Comparison of ENCODE assay signal across 8 cellular contexts in the genomic region with DNA sequence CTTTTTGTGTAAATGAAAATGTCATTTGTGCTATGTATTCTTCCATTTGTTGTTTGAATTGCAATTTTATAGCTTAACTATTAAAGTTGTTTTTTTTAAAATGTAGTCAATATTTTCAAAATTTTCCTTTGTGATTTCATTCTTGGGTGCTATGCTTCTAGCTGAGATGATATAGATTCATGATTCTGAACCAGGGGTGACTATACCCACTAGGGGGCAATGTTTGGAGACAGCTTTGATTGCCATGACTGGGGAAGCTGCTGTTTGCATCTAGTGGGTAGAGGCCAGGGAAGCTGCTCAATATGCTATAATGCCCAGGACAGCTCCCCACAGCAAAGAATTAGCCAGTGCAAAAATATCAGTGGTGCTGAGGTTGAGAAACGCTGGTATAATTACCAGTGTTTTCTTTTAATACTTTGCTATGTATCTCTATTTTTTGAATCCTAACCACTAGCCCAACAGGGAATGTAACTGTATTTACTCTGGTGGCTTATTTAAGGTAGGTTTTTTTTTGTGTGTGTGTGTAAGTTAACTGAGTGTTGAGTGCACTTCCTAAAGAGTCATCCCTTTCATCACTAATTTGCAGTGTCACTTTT.
DNase-seq lines count a peak whose midpoint lies in the region; ATAC-seq and TF ChIP-seq lines count a peak whose summit lies in the region.

No MANE protein-coding gene starts in this region.

- peak; percentile 76 for ATAC-seq in HG02759 (IDR thresholded peaks at IDR 0.05; ENCODE audit: unreplicated experiment)
- no peak for ATAC-seq in GM21737 (IDR thresholded peaks at IDR 0.05; ENCODE audit: unreplicated experiment)

- TF ChIP-seq EP300 in esophagus muscularis mucosa (IDR thresholded peaks at IDR 0.05) = no peak

- no peak for TF ChIP-seq POLR2A in esophagus muscularis mucosa (IDR thresholded peaks at IDR 0.05; ENCODE audit: low read depth)

- H3K79me2 ChIP-seq in neural progenitor cell (ENCODE audit: low read depth) = no peaks in the 10 kb centered on the region

- no peaks in the 10 kb centered on the region for H3K9me3 Mint-ChIP-seq in neural progenitor cell

- H4K20me1 ChIP-seq in neural progenitor cell (ENCODE audit: low read depth) = no peaks in the 10 kb centered on the region

- H3K27me3 ChIP-seq in esophagus muscularis mucosa (no peaks in the 10 kb centered on the region), neural progenitor cell (no peaks in the 10 kb centered on the region)

- no peak overlapping the region for H3K9ac ChIP-seq in neural progenitor cell

- H3K27ac ChIP-seq in esophagus muscularis mucosa (replicated peaks in 1 of 4) = no peak overlapping the region
- no peak overlapping the region for H3K27ac ChIP-seq in neural progenitor cell

- peaks cover 0 to 4% (median 0%) of the 10 kb centered on the region in 4 donors for H3K4me1 ChIP-seq in esophagus muscularis mucosa
- no peaks in the 10 kb centered on the region for H3K4me1 ChIP-seq in neural progenitor cell

- H3K4me1 Mint-ChIP-seq in neural progenitor cell = no peaks in the 10 kb centered on the region

- intact Hi-C loops in esophagus muscularis mucosa (cut with DNase I) = loop anchor here (2.0 to 10.0 kb wide), 2 partner anchors 181 to 195 kb away; a partner anchor contains a TSS

- H3K27me3 Mint-ChIP-seq in neural progenitor cell (ENCODE audit: insufficient read depth, low read depth) = no peaks in the 10 kb centered on the region

- H3K36me3 ChIP-seq in esophagus muscularis mucosa (peaks cover 0 to 21% (median 15%) of the 10 kb centered on the region in 4 donors), neural progenitor cell (no peaks in the 10 kb centered on the region)

- H3K9me3 ChIP-seq in esophagus muscularis mucosa (no peaks in the 10 kb centered on the region), neural progenitor cell (ENCODE audit: low read depth) (no peaks in the 10 kb centered on the region)

- no peaks in the 10 kb centered on the region for H3F3A ChIP-seq in neural progenitor cell (ENCODE audit: low read depth)

- TF ChIP-seq CTCF in esophagus muscularis mucosa (IDR thresholded peaks at IDR 0.05) (peak; percentile 52 to 71 (median 62)), neural progenitor cell (IDR thresholded peaks at IDR 0.05) (peak; percentile 83)

- 25% methylated on average over 1 of the region's 1 CpG for WGBS in esophagus muscularis mucosa

- peak; percentile 6 to 28 for DNase-seq in stimulated activated CD4-positive, alpha-beta T cell treated with anti-CD3 and anti-CD28 coated beads, Interleukin-2, amount 100 ng/mL, for 24 hours
- no peak for DNase-seq in stimulated activated CD4-positive, alpha-beta T cell treated with anti-CD3 and anti-CD28 coated beads, Interleukin-12 subunit alpha, Interleukin-12 subunit beta, amount 100 ng/mL, for 4 hours
- DNase-seq in NCI-H146 (lab: John Stamatoyannopoulos, UW) = peak; percentile 84
- peak; percentile 63 for DNase-seq in SKM-1 treated with dmso at 0.1 percent for 144 hours (lab: John Stamatoyannopoulos, UW; ENCODE audit: unreplicated experiment)
- no peak for DNase-seq in esophagus muscularis mucosa (ENCODE audit: extremely low spot score)
- peak; percentile 77 for DNase-seq in neural progenitor cell (ENCODE audit: low spot score)

- H3K4me3 ChIP-seq in esophagus muscularis mucosa (no peak overlapping the region), neural progenitor cell (no peak overlapping the region)

- H3K4me2 ChIP-seq in neural progenitor cell = no peak overlapping the region

- peaks cover 7% of the 10 kb centered on the region for H3K36me3 Mint-ChIP-seq in neural progenitor cell

- H3K4me3 Mint-ChIP-seq in neural progenitor cell = no peak overlapping the region

- no peak overlapping the region for H3K27ac Mint-ChIP-seq in neural progenitor cell

- H2AFZ ChIP-seq in neural progenitor cell (replicated peaks) = no peak overlapping the region

Comparison
In these comparisons a context has a peak if more than half of its experiments do, and no peak if none do; other contexts are left out.
1. DNase-seq: peak in stimulated activated CD4-positive, alpha-beta T cell treated with anti-CD3 and anti-CD28 coated beads, Interleukin-2, amount 100 ng/mL, for 24 hours (2 of 2), NCI-H146 (single experiment), SKM-1 treated with dmso at 0.1 percent for 144 hours (single experiment) and neural progenitor cell (single experiment); none in stimulated activated CD4-positive, alpha-beta T cell treated with anti-CD3 and anti-CD28 coated beads, Interleukin-12 subunit alpha, Interleukin-12 subunit beta, amount 100 ng/mL, for 4 hours (single experiment) and esophagus muscularis mucosa (single experiment).